10 cellular contexts compared by ENCODE assay signal in the genomic region with DNA sequence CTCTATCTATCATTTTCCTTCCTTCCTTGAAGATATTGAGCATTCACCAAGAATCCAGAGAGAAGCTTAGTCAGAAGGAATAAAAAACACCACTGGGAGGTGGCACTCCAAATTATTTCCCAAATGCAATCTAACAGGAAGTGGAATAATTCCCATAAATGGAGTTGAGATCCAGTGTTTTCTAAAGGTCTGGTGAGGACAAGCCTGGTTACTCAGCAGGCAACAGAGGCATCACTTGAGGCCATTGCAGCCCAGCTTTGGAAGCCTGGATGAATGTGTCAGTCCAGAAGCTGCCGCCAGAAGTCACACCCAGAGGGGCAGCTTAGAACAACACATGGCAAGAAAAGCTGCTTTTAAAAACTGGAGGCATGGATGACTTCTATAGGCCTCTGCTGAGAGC.
DNase-seq lines count a peak whose midpoint lies in the region; ATAC-seq and TF ChIP-seq lines count a peak whose summit lies in the region.
"Had no signal": no experiment of that assay in that cellular context is flagged by ENCODE, and none has a peak within 500 bp of the region (broad histone marks: within the 10 kb centered on the region; RNA-seq: fewer than 3 reads in every experiment).

No MANE protein-coding gene starts in this region.

- no peaks in the 10 kb centered on the region for H3K9me3 ChIP-seq in body of pancreas

- no peak overlapping the region for H3K27ac ChIP-seq in body of pancreas

- WGBS in body of pancreas, 2 donors: 78 to 92% methylated on average over 1 of the region's 1 CpG

- no peaks in the 10 kb centered on the region for H3K36me3 ChIP-seq in body of pancreas (replicated peaks in 1 of 2; ENCODE audit: insufficient read depth in 1 of 2, low read depth in 2 of 2)

- TF ChIP-seq POLR2A in body of pancreas (IDR thresholded peaks at IDR 0.05): no peak

- DNase-seq in HFF-Myc (ENCODE audit: extremely low read depth, low read depth) (peak; percentile 31), body of pancreas (no peak), left cardiac atrium (peak; percentile 56), stromal cell of bone marrow (ENCODE audit: low read depth) (peak; percentile 95), NCI-H146 (lab: John Stamatoyannopoulos, UW) (no peak)
- DNase-seq in stimulated activated CD4-positive, alpha-beta T cell treated with anti-CD3 and anti-CD28 coated beads, Interleukin-15, amount 100 ng/mL, for 24 hours: no peak
- no peak for DNase-seq in stimulated activated CD8-positive, alpha-beta memory T cell treated with anti-CD3 and anti-CD28 coated beads, Interleukin-4, amount 100 ng/mL, for 48 hours
- DNase-seq: DMS53; nephron progenitor cell; stimulated activated CD4-positive, alpha-beta T cell treated with anti-CD3 and anti-CD28 coated beads, Interleukin-4, amount 100 ng/mL, for 4 hours had no signal

- no peaks in the 10 kb centered on the region for H3K4me1 ChIP-seq in body of pancreas

- no peak for TF ChIP-seq CTCF in HFF-Myc (IDR thresholded peaks at IDR 0.05; ENCODE audit: low read depth, low read length, missing control alignments)
- TF ChIP-seq CTCF in body of pancreas (IDR thresholded peaks at IDR 0.05): no peak

- H3K27me3 ChIP-seq in body of pancreas: no peaks in the 10 kb centered on the region

- ATAC-seq in body of pancreas: peak; percentile 38
- ATAC-seq in left cardiac atrium: peak; percentile 72 to 89

- intact Hi-C loops in body of pancreas (cut with DNase I) (no loop called here), left cardiac atrium (cut with DNase I) (no loop called here)

- no peak overlapping the region for H3K4me3 ChIP-seq in HFF-Myc (replicated peaks; ENCODE audit: low read depth, low read length)
- no peak overlapping the region for H3K4me3 ChIP-seq in body of pancreas

Comparison
In these comparisons a context has a peak if more than half of its experiments do, and no peak if none do; other contexts are left out.
1. DNase-seq: peak in HFF-Myc (single experiment), left cardiac atrium (single experiment) and stromal cell of bone marrow (single experiment); none in body of pancreas (0 of 4), stimulated activated CD4-positive, alpha-beta T cell treated with anti-CD3 and anti-CD28 coated beads, Interleukin-15, amount 100 ng/mL, for 24 hours (single experiment), stimulated activated CD8-positive, alpha-beta memory T cell treated with anti-CD3 and anti-CD28 coated beads, Interleukin-4, amount 100 ng/mL, for 48 hours (single experiment) and NCI-H146 (single experiment).